Comparison of ENCODE assay signal across 8 cellular contexts in genomic region chr10:74826142-74827044, GRCh38.
DNase-seq lines count a peak whose midpoint lies in the region; ATAC-seq and FAIRE-seq lines count a peak whose summit lies in the region.

Gene KAT6B (plus strand): TSS chr10:74826600. CDS start chr10:74842858, 16,258 bp downstream.

- peak; percentile 87 for ATAC-seq in GM19035 (IDR thresholded peaks at IDR 0.05; ENCODE audit: unreplicated experiment)
- ATAC-seq in HG03354 (IDR thresholded peaks at IDR 0.05; ENCODE audit: poor library complexity, severe bottlenecking, unreplicated experiment) = peak; percentile 89
- peak; percentile 87 to 90 for ATAC-seq in activated CD4-positive, CD25-positive, alpha-beta regulatory T cell treated with anti-CD3 and anti-CD28 coated beads, Interleukin-2, amount 50 U/mL, for 24 hours

- DNase-seq in AML-193 (lab: John Stamatoyannopoulos, UW) (peak; percentile 99 to 100), NCI-H446 treated with DMSO at 0.1 percent for 48 hours (lab: John Stamatoyannopoulos, UW) (peak; percentile 99), cerebellar cortex (ENCODE audit: low spot score) (peak; percentile 100)
- peak; percentile 99 for DNase-seq in stimulated activated CD4-positive, alpha-beta T cell treated with anti-CD3 and anti-CD28 coated beads, Interleukin-12 subunit alpha, Interleukin-12 subunit beta, amount 100 ng/mL, for 4 hours

- peak; percentile 77 for FAIRE-seq in islet of Langerhans (lab: Jason Lieb, UNC)

Comparison
In these comparisons a context has a peak if more than half of its experiments do, and no peak if none do; other contexts are left out.
1. Peak in every context shown above with its lines: DNase-seq and ATAC-seq.